In the genomic region with DNA sequence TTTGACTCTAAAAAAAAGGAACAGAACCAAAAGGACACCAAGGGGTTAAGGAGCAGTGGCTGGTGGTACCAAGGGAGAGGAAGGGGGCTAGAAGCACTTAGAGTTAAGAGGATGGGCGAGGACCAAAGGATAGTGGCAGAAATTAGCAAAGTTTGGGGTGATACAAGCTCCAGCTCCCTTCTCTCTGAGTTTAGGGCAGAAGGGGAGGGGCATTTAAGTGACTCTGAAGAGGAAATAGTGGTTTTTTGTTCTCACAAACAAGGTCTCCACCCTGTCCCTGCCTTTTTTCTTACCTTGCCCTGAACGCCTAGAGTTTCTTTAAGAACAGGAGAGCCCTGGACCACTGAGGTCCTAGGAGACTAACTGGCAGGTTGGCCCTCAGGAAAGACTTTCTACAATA, we compare ENCODE assay signal across 9 cellular contexts. TPM values are rescaled to one million over a fixed set of nuclear protein-coding genes. Genes with fewer than 3 reads are reported as not detected.
DNase-seq lines count a peak whose midpoint lies in the region; ATAC-seq and TF ChIP-seq lines count a peak whose summit lies in the region.
"Had no signal": no experiment of that assay in that cellular context is flagged by ENCODE, and none has a peak within 500 bp of the region (broad histone marks: within the 10 kb centered on the region; RNA-seq: fewer than 3 reads in every experiment).

No MANE protein-coding gene starts in this region.

- CTCF ChIA-PET in A673 (lab: Charles Lee), result no interaction called here

- no TSS peak for BruUV-seq in A673 (replicated peaks; lab: Mats Ljungman, UMichigan)

- no peaks in the 10 kb centered on the region for H3K9me3 Mint-ChIP-seq in activated naive CD8-positive, alpha-beta T cell treated with anti-CD3 and anti-CD28 coated beads, Interleukin-2, amount 10 ng/mL, durations not matched to agents 7 days and 5 days

- H3K27me3 Mint-ChIP-seq in activated naive CD8-positive, alpha-beta T cell treated with anti-CD3 and anti-CD28 coated beads, Interleukin-2, amount 10 ng/mL, durations not matched to agents 7 days and 5 days, result no peaks in the 10 kb centered on the region

- DNase-seq in A673 (ENCODE audit: low spot score) (no peak), LNCaP clone FGC (ENCODE audit: low read depth) (no peak), HT-29 (ENCODE audit: low spot score) (no peak)
- no peak for DNase-seq in activated naive CD8-positive, alpha-beta T cell treated with anti-CD3 and anti-CD28 coated beads, Interleukin-2, amount 10 ng/mL, durations not matched to agents 7 days and 5 days
- no peak for DNase-seq in stimulated activated CD4-positive, alpha-beta T cell treated with anti-CD3 and anti-CD28 coated beads, Interleukin-2, amount 100 ng/mL, for 24 hours
- DNase-seq: stimulated activated CD4-positive, alpha-beta T cell treated with anti-CD3 and anti-CD28 coated beads, Interleukin-4, amount 100 ng/mL, for 1 hour had no signal

- H3K27me3 ChIP-seq in A673 (replicated peaks; ENCODE audit: insufficient read depth, low read depth, low read length, poor library complexity) (no peaks in the 10 kb centered on the region), muscle layer of colon (ENCODE audit: control insufficient read depth in 1 of 2, insufficient read depth in 2 of 2, low read length in 2 of 2) (no peaks in the 10 kb centered on the region)

- ATAC-seq in activated naive CD8-positive, alpha-beta T cell treated with anti-CD3 and anti-CD28 coated beads, Interleukin-2, amount 10 ng/mL, durations not matched to agents 7 days and 5 days (ENCODE audit: low read depth), result peak; percentile 34
- ATAC-seq in GM21529 (IDR thresholded peaks at IDR 0.05; ENCODE audit: unreplicated experiment), result no peak
- ATAC-seq in HG02870 (IDR thresholded peaks at IDR 0.05; ENCODE audit: unreplicated experiment), result no peak

- intact Hi-C loops in A673 (cut with micrococcal nuclease; ENCODE audit: unreplicated experiment), result no loop called here

- H3K27ac ChIP-seq in A673 (ENCODE audit: low read depth, low read length, poor library complexity, severe bottlenecking) (peak overlapping the region; percentile 47), muscle layer of colon (ENCODE audit: low read depth, low read length) (peak overlapping the region; percentile 41)

- no peaks in the 10 kb centered on the region for H3K9me3 ChIP-seq in A673 (ENCODE audit: low read depth, low read length, poor library complexity, severe bottlenecking)
- no peaks in the 10 kb centered on the region for H3K9me3 ChIP-seq in muscle layer of colon (ENCODE audit: low read length)

- peak overlapping the region; percentile 92 for H3K4me3 Mint-ChIP-seq in activated naive CD8-positive, alpha-beta T cell treated with anti-CD3 and anti-CD28 coated beads, Interleukin-2, amount 10 ng/mL, durations not matched to agents 7 days and 5 days

- POLR2A ChIA-PET in A673 (lab: Charles Lee; ENCODE audit: low non-redundant PET), result no interaction called here
- POLR2A ChIA-PET in activated naive CD8-positive, alpha-beta T cell treated with anti-CD3 and anti-CD28 coated beads, Interleukin-2, amount 10 ng/mL, durations not matched to agents 7 days and 5 days (lab: Charles Lee), result interaction anchor here (0.5 to 7.0 kb wide), 9 partner anchors 10 to 692 kb away, joined by 3 to 90 read pairs (median 3); a partner anchor contains a TSS

- peaks cover 49% of the 10 kb centered on the region for H3K36me3 ChIP-seq in A673 (ENCODE audit: insufficient read depth, low read length, poor library complexity, severe bottlenecking)
- H3K36me3 ChIP-seq in muscle layer of colon (ENCODE audit: insufficient read depth, low read length), result peaks cover 42% of the 10 kb centered on the region

- no peak overlapping the region for H3K4me3 ChIP-seq in A673 (ENCODE audit: low read depth, low read length, poor library complexity, severe bottlenecking)
- H3K4me3 ChIP-seq in LNCaP clone FGC (ENCODE audit: low read depth, low read length), result peak overlapping the region; percentile 40
- no peak overlapping the region for H3K4me3 ChIP-seq in muscle layer of colon (ENCODE audit: low read depth in 1 of 2, low read length in 2 of 2)

- H3K27ac Mint-ChIP-seq in activated naive CD8-positive, alpha-beta T cell treated with anti-CD3 and anti-CD28 coated beads, Interleukin-2, amount 10 ng/mL, durations not matched to agents 7 days and 5 days, result peak overlapping the region; percentile 96

- no peak overlapping the region for H3K9ac ChIP-seq in muscle layer of colon (ENCODE audit: low read length)

- peaks cover 43% of the 10 kb centered on the region for H3K4me1 Mint-ChIP-seq in activated naive CD8-positive, alpha-beta T cell treated with anti-CD3 and anti-CD28 coated beads, Interleukin-2, amount 10 ng/mL, durations not matched to agents 7 days and 5 days

- TF ChIP-seq CTCF in A673 (conservative IDR thresholded peaks at IDR 0.05; ENCODE audit: low read depth, low read length), result no peak
- TF ChIP-seq CTCF in LNCaP clone FGC (IDR thresholded peaks at IDR 0.05; ENCODE audit: control insufficient read depth, extremely low read depth, insufficient read depth), result no peak

- H3K4me1 ChIP-seq in A673 (ENCODE audit: insufficient read depth, low read length, poor library complexity, severe bottlenecking), result peaks cover 10% of the 10 kb centered on the region
- H3K4me1 ChIP-seq in muscle layer of colon (ENCODE audit: insufficient read depth, low read length), result peaks cover 34% of the 10 kb centered on the region

- peaks cover 46% of the 10 kb centered on the region for H3K36me3 Mint-ChIP-seq in activated naive CD8-positive, alpha-beta T cell treated with anti-CD3 and anti-CD28 coated beads, Interleukin-2, amount 10 ng/mL, durations not matched to agents 7 days and 5 days

RNA-seq across cellular contexts. Expression of a gene that starts 3.3 kb away (rescaled TPM):
- total RNA-seq in A673 (2021), result 57.5 and 63.8 TPM in 2 replicates
- 100 to 1,000 TPM; 282 to 294 TPM for total RNA-seq in activated naive CD8-positive, alpha-beta T cell treated with anti-CD3 and anti-CD28 coated beads, Interleukin-2, amount 10 ng/mL, durations not matched to agents 7 days and 5 days
- total RNA-seq in HT-29 (2014; rRNA removed; shearing (Covaris generic)), result 35.2 and 35.7 TPM in 2 replicates

RNA-seq across cellular contexts. Expression of a gene that starts 4.0 kb away (rescaled TPM):
- total RNA-seq in A673 (2021), result 91.9 and 108 TPM in 2 replicates
- 1 to 10 TPM; 5.4 to 6.0 TPM for total RNA-seq in activated naive CD8-positive, alpha-beta T cell treated with anti-CD3 and anti-CD28 coated beads, Interleukin-2, amount 10 ng/mL, durations not matched to agents 7 days and 5 days
- total RNA-seq in HT-29 (2014; rRNA removed; shearing (Covaris generic)), result 0.73 and 1.5 TPM in 2 replicates

RNA-seq across cellular contexts. Expression of a gene that starts 8.6 kb away (rescaled TPM):
- total RNA-seq in A673 (2021), result 2.9 and 3.9 TPM in 2 replicates
- 1 to 10 TPM; 1.9 TPM for total RNA-seq in activated naive CD8-positive, alpha-beta T cell treated with anti-CD3 and anti-CD28 coated beads, Interleukin-2, amount 10 ng/mL, durations not matched to agents 7 days and 5 days
- total RNA-seq in HT-29 (2014; rRNA removed; shearing (Covaris generic)), result 2.4 and 3.1 TPM in 2 replicates

RNA-seq across cellular contexts. Expression of a gene that starts 14.4 kb away (rescaled TPM):
- 11.1 and 12.5 TPM in 2 replicates for total RNA-seq in A673 (2021)
- total RNA-seq in activated naive CD8-positive, alpha-beta T cell treated with anti-CD3 and anti-CD28 coated beads, Interleukin-2, amount 10 ng/mL, durations not matched to agents 7 days and 5 days, result 10 to 100 TPM; 32.9 to 34.0 TPM
- total RNA-seq in HT-29 (2014; rRNA removed; shearing (Covaris generic)), result 4.6 and 6.1 TPM in 2 replicates

RNA-seq across cellular contexts. Expression of a gene that starts 19.8 kb away (rescaled TPM):
- 1.5 and 3.5 TPM in 2 replicates for total RNA-seq in A673 (2021)
- total RNA-seq in activated naive CD8-positive, alpha-beta T cell treated with anti-CD3 and anti-CD28 coated beads, Interleukin-2, amount 10 ng/mL, durations not matched to agents 7 days and 5 days, result 1 to 10 TPM; 2.8 to 4.1 TPM
- total RNA-seq in HT-29 (2014; rRNA removed; shearing (Covaris generic)), result 0.18 and 0.28 TPM in 2 replicates

Comparison
In these comparisons a context has a peak if more than half of its experiments do, and no peak if none do; other contexts are left out.
1. RNA of a gene that starts 4.0 kb away (total RNA-seq): 91.9 to 108 TPM in A673; 5.4 to 6.0 TPM in activated naive CD8-positive, alpha-beta T cell treated with anti-CD3 and anti-CD28 coated beads, Interleukin-2, amount 10 ng/mL, durations not matched to agents 7 days and 5 days and 0.73 to 1.5 TPM in HT-29; every median in the first group is over 10 times any median in the second.